In the genomic region with DNA sequence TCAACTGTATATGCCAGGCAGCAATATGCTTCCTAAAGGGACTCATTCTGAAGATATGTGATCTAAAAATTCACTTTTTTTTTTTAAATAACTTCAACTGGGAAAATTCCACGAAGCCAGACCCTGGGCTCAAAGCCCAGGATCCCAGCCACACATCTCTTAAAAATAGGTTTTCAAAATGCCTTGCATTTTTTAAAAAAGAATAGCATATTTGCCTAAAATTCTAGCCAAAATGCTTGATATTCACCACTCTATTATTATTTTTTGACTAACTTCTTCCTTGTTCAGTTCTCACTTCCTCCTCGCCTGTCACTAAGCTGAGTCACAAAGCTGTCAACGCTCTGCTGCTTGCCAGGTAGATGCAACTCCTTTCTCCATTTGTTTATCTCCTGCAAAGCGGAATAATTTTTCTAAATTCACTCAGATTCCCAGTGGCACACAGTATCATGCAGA, we compare ENCODE assay signal across 9 cellular contexts. TPM values are rescaled to one million over a fixed set of nuclear protein-coding genes. Genes with fewer than 3 reads are reported as not detected.
DNase-seq lines count a peak whose midpoint lies in the region; ATAC-seq and TF ChIP-seq lines count a peak whose summit lies in the region.
"Had no signal": no experiment of that assay in that cellular context is flagged by ENCODE, and none has a peak within 500 bp of the region (broad histone marks: within the 10 kb centered on the region; RNA-seq: fewer than 3 reads in every experiment).

No MANE protein-coding gene starts in this region.

- H3K4me1 ChIP-seq in OCI-LY1 (ENCODE audit: insufficient read depth, low read length, severe bottlenecking) (peaks cover 26% of the 10 kb centered on the region), foreskin keratinocyte (peaks cover 15% of the 10 kb centered on the region)

- TF ChIP-seq CTCF in OCI-LY1 (IDR thresholded peaks at IDR 0.05; ENCODE audit: low read length), result no peak
- TF ChIP-seq CTCF in foreskin keratinocyte (conservative IDR thresholded peaks at IDR 0.05), result no peak

- no peaks in the 10 kb centered on the region for H3F3A ChIP-seq in OCI-LY1 (ENCODE audit: insufficient read depth, low read length)

- H3K9me2 ChIP-seq in OCI-LY1 (ENCODE audit: low read depth, low read length), result no peaks in the 10 kb centered on the region

- H3K9me3 Mint-ChIP-seq in activated T-cell treated with anti-CD3 and anti-CD28 coated beads, Interleukin-2, amount 50 U/mL, for 24 hours, result no peaks in the 10 kb centered on the region

- H3K4me2 ChIP-seq in OCI-LY1 (ENCODE audit: low read length), result peak overlapping the region; percentile 26

- H2AFZ ChIP-seq in OCI-LY1 (ENCODE audit: low read length), result no peak overlapping the region

- no peaks in the 10 kb centered on the region for H3K9me3 ChIP-seq in OCI-LY1 (ENCODE audit: low read length)

- H3K9ac ChIP-seq in OCI-LY1 (ENCODE audit: low read length), result no peak overlapping the region

- 0 out of 2 replicates have a peak, but pooled peaks cover 4% of the 10 kb centered on the region for H3K79me2 ChIP-seq in OCI-LY1 (ENCODE audit: insufficient read depth, low read length)

- no peaks in the 10 kb centered on the region for H3K36me3 ChIP-seq in OCI-LY1 (ENCODE audit: insufficient read depth, low read length)

- H3K27me3 ChIP-seq in OCI-LY1 (ENCODE audit: insufficient read depth, low read length) (no peaks in the 10 kb centered on the region), foreskin keratinocyte (no peaks in the 10 kb centered on the region)

- H3K27ac ChIP-seq in OCI-LY1 (ENCODE audit: low read depth, low read length, poor library complexity, severe bottlenecking) (no peak overlapping the region), foreskin keratinocyte (no peak overlapping the region)

- peak; percentile 28 to 49 for DNase-seq in AML-193 (lab: John Stamatoyannopoulos, UW)
- DNase-seq in foreskin keratinocyte, result no peak
- no peak for DNase-seq in stimulated activated CD4-positive, alpha-beta T cell treated with anti-CD3 and anti-CD28 coated beads, Interleukin-12 subunit alpha, Interleukin-12 subunit beta, amount 100 ng/mL, for 4 hours
- no peak for DNase-seq in activated T-cell treated with anti-CD3 and anti-CD28 coated beads, Interleukin-2, amount 50 U/mL, for 24 hours
- no peak for DNase-seq in UCSD-AML1 (lab: John Stamatoyannopoulos, UW; ENCODE audit: unreplicated experiment)
- DNase-seq in NCI-H345 treated with DMSO at 0.1 percent for 48 hours (lab: John Stamatoyannopoulos, UW; ENCODE audit: unreplicated experiment), result no peak
- DNase-seq: NCI-H1105 treated with DMSO at 0.1 percent for 48 hours had no signal

- no peak overlapping the region for H3K27ac Mint-ChIP-seq in activated T-cell treated with anti-CD3 and anti-CD28 coated beads, Interleukin-2, amount 50 U/mL, for 24 hours

- H3K36me3 Mint-ChIP-seq in activated T-cell treated with anti-CD3 and anti-CD28 coated beads, Interleukin-2, amount 50 U/mL, for 24 hours (ENCODE audit: low read depth), result no peaks in the 10 kb centered on the region

- no peak overlapping the region for H3K4me3 Mint-ChIP-seq in activated T-cell treated with anti-CD3 and anti-CD28 coated beads, Interleukin-2, amount 50 U/mL, for 24 hours

- no peaks in the 10 kb centered on the region for H3K27me3 Mint-ChIP-seq in activated T-cell treated with anti-CD3 and anti-CD28 coated beads, Interleukin-2, amount 50 U/mL, for 24 hours

- ATAC-seq in GM21717 (IDR thresholded peaks at IDR 0.05; ENCODE audit: unreplicated experiment) (peak; percentile 74), foreskin keratinocyte (peak; percentile 41)

- no peak overlapping the region for H3K4me3 ChIP-seq in OCI-LY1 (ENCODE audit: low read depth, low read length, poor library complexity, severe bottlenecking)

- H4K20me1 ChIP-seq in OCI-LY1 (ENCODE audit: insufficient read depth, low read length), result no peaks in the 10 kb centered on the region

- peaks cover 4% of the 10 kb centered on the region for H3K4me1 Mint-ChIP-seq in activated T-cell treated with anti-CD3 and anti-CD28 coated beads, Interleukin-2, amount 50 U/mL, for 24 hours (ENCODE audit: low read depth)

RNA-seq across cellular contexts. Expression of a gene that starts 28.0 kb away (rescaled TPM):
- total RNA-seq in foreskin keratinocyte, result 28.3 and 30.2 TPM in 2 replicates
- polyA plus RNA-seq in foreskin keratinocyte, result 13.6 and 14.8 TPM in 2 replicates

Comparison
In these comparisons a context has a peak if more than half of its experiments do, and no peak if none do; other contexts are left out.
1. DNase-seq: peak in AML-193 (2 of 2); none in foreskin keratinocyte (0 of 2), stimulated activated CD4-positive, alpha-beta T cell treated with anti-CD3 and anti-CD28 coated beads, Interleukin-12 subunit alpha, Interleukin-12 subunit beta, amount 100 ng/mL, for 4 hours (single experiment), activated T-cell treated with anti-CD3 and anti-CD28 coated beads, Interleukin-2, amount 50 U/mL, for 24 hours (single experiment), UCSD-AML1 (single experiment) and NCI-H345 treated with DMSO at 0.1 percent for 48 hours (single experiment).